In genomic region chr10:95415631-95416031, GRCh38 we compare ENCODE assay signal across 16 cellular contexts.
DNase-seq lines count a peak whose midpoint lies in the region; FAIRE-seq and TF ChIP-seq lines count a peak whose summit lies in the region.
"Had no signal": no experiment of that assay in that cellular context is flagged by ENCODE, and none has a peak within 500 bp of the region (broad histone marks: within the 10 kb centered on the region; RNA-seq: fewer than 3 reads in every experiment).

No MANE protein-coding gene starts in this region.

- H3K27me3 ChIP-seq in esophagus squamous epithelium (no peaks in the 10 kb centered on the region), muscle layer of duodenum (ENCODE audit: low read depth, low read length) (no peaks in the 10 kb centered on the region)

- intact Hi-C loops in esophagus squamous epithelium (cut with DNase I): no loop called here

- 65 to 79% (median 68%) methylated on average over 15 of the region's 15 CpGs for WGBS in adipose tissue, 3 donors
- 77 to 80% methylated on average over 12 to 15 of the region's 15 CpGs for WGBS in esophagus squamous epithelium, 2 donors

- H3K27ac ChIP-seq in adipose tissue (ENCODE audit: low read depth, low read length): peak overlapping the region; percentile 33
- peak overlapping the region; percentile 43 to 90 (median 74) for H3K27ac ChIP-seq in esophagus squamous epithelium
- peak overlapping the region; percentile 59 for H3K27ac ChIP-seq in muscle layer of duodenum (ENCODE audit: low read length)
- H3K27ac ChIP-seq in substantia nigra (ENCODE audit: low read depth, low read length, poor library complexity, severe bottlenecking): peak overlapping the region; percentile 1

- peak overlapping the region in 1 of 4 donors; percentile 27 for H3K4me3 ChIP-seq in esophagus squamous epithelium
- peak overlapping the region in 1 of 2 donors; percentile 21 for H3K4me3 ChIP-seq in muscle layer of duodenum (ENCODE audit: low read depth in 1 of 2, low read length in 2 of 2)
- H3K4me3 ChIP-seq in foreskin fibroblast (ENCODE audit: low read depth in 1 of 2, low read length in 2 of 2): no peak overlapping the region

- TF ChIP-seq CTCF in esophagus squamous epithelium (IDR thresholded peaks at IDR 0.05) (no peak), foreskin fibroblast (IDR thresholded peaks at IDR 0.05; ENCODE audit: low read depth, low read length) (no peak)

- no peak for DNase-seq in esophagus squamous epithelium (lab: John Stamatoyannopoulos, UW)
- DNase-seq in substantia nigra (lab: John Stamatoyannopoulos, UW): peak in 2 of 49 donors; percentile 53 to 57
- no peak for DNase-seq in foreskin fibroblast
- DNase-seq in NCI-H1092 (lab: John Stamatoyannopoulos, UW): no peak
- DNase-seq in RCC 7860 (ENCODE audit: low spot score): no peak
- DNase-seq in HuH-7.5 (ENCODE audit: low spot score): no peak
- DNase-seq: activated gamma-delta T cell treated with Interleukin-2 at 50 U/mL for 16 hours; DMS153; islet precursor cell; KG1; naive thymus-derived CD4-positive, alpha-beta T cell; NCI-H446 treated with DMSO at 0.1 percent for 48 hours; small intestine had no signal

- H3K36me3 ChIP-seq in esophagus squamous epithelium (peaks cover 0 to 13% (median 0%) of the 10 kb centered on the region in 3 donors), muscle layer of duodenum (ENCODE audit: control insufficient read depth in 1 of 2, insufficient read depth in 2 of 2, low read length in 2 of 2) (peaks cover 0 to 5% of the 10 kb centered on the region in 2 donors)

- no peak for TF ChIP-seq POLR2A in esophagus squamous epithelium (IDR thresholded peaks at IDR 0.05)

- H3K9me3 ChIP-seq in esophagus squamous epithelium (no peaks in the 10 kb centered on the region), muscle layer of duodenum (ENCODE audit: control insufficient read depth in 1 of 2, low read length in 2 of 2) (no peaks in the 10 kb centered on the region)

- FAIRE-seq in RCC 7860 (lab: Jason Lieb, UNC): no peak
- FAIRE-seq: endometrium, small intestine had no signal

- peaks cover 0 to 72% (median 5%) of the 10 kb centered on the region in 3 donors for H3K4me1 ChIP-seq in esophagus squamous epithelium
- peaks cover 4 to 52% of the 10 kb centered on the region in 2 donors for H3K4me1 ChIP-seq in muscle layer of duodenum (ENCODE audit: control insufficient read depth in 1 of 2, insufficient read depth in 2 of 2, low read length in 2 of 2)

Comparison
In these comparisons a context has a peak if more than half of its experiments do, and no peak if none do; other contexts are left out.
1. H3K27ac ChIP-seq: peak in every context shown above with its lines; median percentile 74 in esophagus squamous epithelium; 59 in muscle layer of duodenum; 33 in adipose tissue; 1 in substantia nigra.